9 cellular contexts compared by ENCODE assay signal in the genomic region with DNA sequence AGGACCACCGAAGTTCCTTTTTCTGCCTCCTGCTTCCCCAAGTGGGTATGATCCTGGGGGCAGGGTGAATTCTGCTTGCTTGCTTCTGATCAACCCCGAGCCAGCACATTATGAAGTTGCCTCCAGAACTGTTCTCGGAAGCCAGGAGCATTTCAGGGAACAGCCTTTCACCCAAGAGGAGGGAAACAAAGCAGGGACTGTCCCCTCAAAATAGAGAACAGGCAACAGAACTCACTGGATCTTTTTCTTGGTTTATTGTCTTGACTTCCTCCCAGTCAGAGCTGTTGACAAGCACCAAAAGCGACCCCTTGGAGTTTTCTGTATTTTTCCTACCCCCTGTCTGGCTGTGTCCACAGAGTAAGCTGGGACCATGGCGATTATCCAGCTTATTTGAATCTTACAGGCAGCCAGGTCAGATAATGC.
DNase-seq lines count a peak whose midpoint lies in the region; ATAC-seq and TF ChIP-seq lines count a peak whose summit lies in the region.
"Had no signal": no experiment of that assay in that cellular context is flagged by ENCODE, and none has a peak within 500 bp of the region (broad histone marks: within the 10 kb centered on the region; RNA-seq: fewer than 3 reads in every experiment).

No MANE protein-coding gene starts in this region.

- ATAC-seq in GM18858 (IDR thresholded peaks at IDR 0.05; ENCODE audit: unreplicated experiment) (no peak), GM18873 (IDR thresholded peaks at IDR 0.05; ENCODE audit: low FRiP score, unreplicated experiment) (no peak), HG03457 (IDR thresholded peaks at IDR 0.05; ENCODE audit: unreplicated experiment) (no peak)

- H3K4me2 ChIP-seq in OCI-LY7 (ENCODE audit: low read length), result peak overlapping the region; percentile 42

- H3K9me3 Mint-ChIP-seq in CD4-positive, alpha-beta memory T cell, result no peaks in the 10 kb centered on the region

- peak overlapping the region; percentile 92 to 98 (median 95) for H3K27ac Mint-ChIP-seq in CD4-positive, alpha-beta memory T cell

- H4K20me1 ChIP-seq in OCI-LY7 (ENCODE audit: insufficient read depth, low read length), result no peaks in the 10 kb centered on the region

- DNase-seq in CD4-positive, alpha-beta memory T cell, result no peak
- DNase-seq in OCI-LY7 (ENCODE audit: low spot score) (no peak), dorsolateral prefrontal cortex (peak in 5 of 10 donors; percentile 42 to 67 (median 52)), nucleus accumbens (lab: John Stamatoyannopoulos, UW) (peak in 41 of 56 donors; percentile 5 to 69 (median 43)), cerebellar nuclear complex (lab: John Stamatoyannopoulos, UW) (no peak)
- DNase-seq: mucosa of descending colon had no signal

- CTCF ChIA-PET in CD4-positive, alpha-beta memory T cell (lab: Charles Lee; ENCODE audit: partially characterized antibody), result interaction anchor here (1.2 to 9.5 kb wide), 12 partner anchors 10 to 169 kb away, joined by 3 to 66 read pairs (median 11); no protein-coding TSS in a partner anchor
- CTCF ChIA-PET in OCI-LY7 (lab: Charles Lee; ENCODE audit: unreplicated experiment), result interaction anchor here (1.0 to 1.1 kb wide), 2 partner anchors 16 to 71 kb away, joined by 3 read pairs; no protein-coding TSS in a partner anchor

- peak overlapping the region in 1 of 2 donors; percentile 25 for H3K4me3 ChIP-seq in CD4-positive, alpha-beta memory T cell (ENCODE audit: low read length in 2 of 2)
- H3K4me3 ChIP-seq in OCI-LY7 (ENCODE audit: low read depth, low read length, poor library complexity, severe bottlenecking), result no peak overlapping the region
- H3K4me3 ChIP-seq in dorsolateral prefrontal cortex, result peak overlapping the region in 3 of 59 donors; percentile 4 to 36 (median 22)
- H3K4me3 ChIP-seq: mucosa of descending colon had no signal

- peaks cover 75 to 93% (median 87%) of the 10 kb centered on the region in 4 donors for H3K4me1 Mint-ChIP-seq in CD4-positive, alpha-beta memory T cell

- TF ChIP-seq CTCF in OCI-LY7 (conservative IDR thresholded peaks at IDR 0.05; ENCODE audit: low read length) (no peak), dorsolateral prefrontal cortex (IDR thresholded peaks at IDR 0.05 in 54 of 56, conservative IDR thresholded peaks at IDR 0.05 in 2 of 56; ENCODE audit: low read depth in 1 of 56, partially characterized antibody in 56 of 56) (no peak)

- no peaks in the 10 kb centered on the region for H3K36me3 Mint-ChIP-seq in CD4-positive, alpha-beta memory T cell

- H2AFZ ChIP-seq in OCI-LY7 (ENCODE audit: low read length), result peak overlapping the region; percentile 93

- no peaks in the 10 kb centered on the region for H3K27me3 ChIP-seq in CD4-positive, alpha-beta memory T cell (ENCODE audit: insufficient read depth, low read length)
- H3K27me3 ChIP-seq in dorsolateral prefrontal cortex, result no peaks in the 10 kb centered on the region

- H3K27me3 Mint-ChIP-seq in CD4-positive, alpha-beta memory T cell, result no peaks in the 10 kb centered on the region

- POLR2A ChIA-PET in CD4-positive, alpha-beta memory T cell (lab: Charles Lee; ENCODE audit: partially characterized antibody), result interaction anchor here (0.9 to 5.5 kb wide), 27 partner anchors 9 to 649 kb away, joined by 3 to 121 read pairs (median 4); partner anchors contain the start of genes DNAI4 and MIER1
- POLR2A ChIA-PET in OCI-LY7 (lab: Charles Lee), result interaction anchor here (0.8 to 2.1 kb wide), 10 partner anchors 11 to 169 kb away, joined by 3 to 17 read pairs (median 4); no protein-coding TSS in a partner anchor

- H3K36me3 ChIP-seq in CD4-positive, alpha-beta memory T cell (ENCODE audit: insufficient read depth, low read length), result no peaks in the 10 kb centered on the region
- no peaks in the 10 kb centered on the region for H3K36me3 ChIP-seq in OCI-LY7 (ENCODE audit: insufficient read depth, low read length)

- H3K27ac ChIP-seq in CD4-positive, alpha-beta memory T cell (ENCODE audit: low read depth, low read length), result peak overlapping the region; percentile 61
- no peak overlapping the region for H3K27ac ChIP-seq in OCI-LY7 (ENCODE audit: low read depth, low read length, poor library complexity, severe bottlenecking)
- peak overlapping the region; percentile 35 to 98 (median 92) for H3K27ac ChIP-seq in dorsolateral prefrontal cortex

- no peaks in the 10 kb centered on the region for H3K79me2 ChIP-seq in OCI-LY7 (ENCODE audit: insufficient read depth, low read depth, low read length)

- H3K4me3 Mint-ChIP-seq in CD4-positive, alpha-beta memory T cell, result peak overlapping the region; percentile 75 to 95 (median 82)

- no peaks in the 10 kb centered on the region for H3K9me2 ChIP-seq in OCI-LY7 (ENCODE audit: insufficient read depth, low read length)

- BruUV-seq in OCI-LY7 (replicated peaks; lab: Mats Ljungman, UMichigan), result no TSS peak

- intact Hi-C loops in CD4-positive, alpha-beta memory T cell (cut with micrococcal nuclease), result loop anchor here (1.0 to 2.0 kb wide), 2 partner anchors 23 to 57 kb away; no protein-coding TSS in a partner anchor
- intact Hi-C loops in OCI-LY7 (cut with micrococcal nuclease; ENCODE audit: unreplicated experiment) (loop anchor here (10.0 kb wide), 2 partner anchors 991 to 1159 kb away; partner anchors contain the start of gene SERBP1), dorsolateral prefrontal cortex (cut with DNase I) (loop anchor here (5.0 kb wide), 2 partner anchors 57 to 77 kb away; no protein-coding TSS in a partner anchor)

- H3K4me1 ChIP-seq in CD4-positive, alpha-beta memory T cell (ENCODE audit: insufficient read depth, low read length), result peaks cover 93% of the 10 kb centered on the region
- peaks cover 90% of the 10 kb centered on the region for H3K4me1 ChIP-seq in OCI-LY7 (ENCODE audit: insufficient read depth, low read length, poor library complexity, severe bottlenecking)

- no peaks in the 10 kb centered on the region for H3K9me3 ChIP-seq in CD4-positive, alpha-beta memory T cell (ENCODE audit: control insufficient read depth in 1 of 2, low read length in 2 of 2)
- H3K9me3 ChIP-seq in OCI-LY7 (ENCODE audit: low read length), result no peaks in the 10 kb centered on the region
- H3K9me3 ChIP-seq: mucosa of descending colon had no signal

Comparison
In these comparisons a context has a peak if more than half of its experiments do, and no peak if none do; other contexts are left out.
1. DNase-seq: peak in nucleus accumbens (41 of 56); none in CD4-positive, alpha-beta memory T cell (0 of 5), OCI-LY7 (single experiment) and cerebellar nuclear complex (0 of 2).